In the genomic region with DNA sequence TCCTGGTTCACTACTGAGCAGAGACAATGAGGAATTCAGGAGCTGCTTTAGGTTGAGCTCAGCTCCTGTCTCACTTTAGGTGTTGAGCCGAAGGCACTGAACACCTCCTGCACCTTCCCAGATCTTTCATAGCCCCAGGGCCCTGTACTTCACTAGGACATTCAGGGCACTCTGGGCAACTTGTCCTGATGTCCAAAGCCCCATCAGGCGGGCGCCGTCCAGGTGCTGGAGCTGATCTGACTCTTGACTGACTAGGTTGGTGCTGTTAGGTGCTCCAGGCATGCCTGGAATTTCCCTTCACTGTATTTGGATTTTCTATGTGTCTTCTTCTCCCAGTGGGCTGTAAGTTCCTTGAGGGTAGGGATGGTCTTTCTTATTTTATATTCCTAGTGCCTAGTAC, we compare ENCODE assay signal across 26 cellular contexts. TPM values are rescaled to one million over a fixed set of nuclear protein-coding genes. Genes with fewer than 3 reads are reported as not detected.
DNase-seq lines count a peak whose midpoint lies in the region; FAIRE-seq and TF ChIP-seq lines count a peak whose summit lies in the region.
"Had no signal": no experiment of that assay in that cellular context is flagged by ENCODE, and none has a peak within 500 bp of the region (broad histone marks: within the 10 kb centered on the region; RNA-seq: fewer than 3 reads in every experiment).

No MANE protein-coding gene starts in this region.

- no peak overlapping the region for H3K4me2 ChIP-seq in H9 (ENCODE audit: insufficient read depth, insufficient read length, low read length)
- H3K4me2 ChIP-seq in H1 (ENCODE audit: insufficient read depth in 1 of 2, low read depth in 2 of 2, low read length in 2 of 2): no peak overlapping the region
- no peak overlapping the region for H3K4me2 ChIP-seq in osteoblast (ENCODE audit: insufficient read depth, low read length)
- H3K4me2 ChIP-seq: A549 had no signal

- H3K18ac ChIP-seq in H9 (ENCODE audit: insufficient read length, low read depth, low read length) (no peak overlapping the region), H1 (ENCODE audit: extremely low read depth, low read length) (no peak overlapping the region; the same call in 1 of the 2 replicates)

- H3K4me3 Mint-ChIP-seq in H9 (no peak overlapping the region), nephron progenitor cell (no peak overlapping the region)
- H3K4me3 Mint-ChIP-seq: CD14-positive monocyte; CD4-positive, alpha-beta T cell; CD8-positive, alpha-beta memory T cell had no signal

- H3K4me1 Mint-ChIP-seq in H9 (peaks cover 19 to 20% of the 10 kb centered on the region in 2 experiments), nephron progenitor cell (peaks cover 49% of the 10 kb centered on the region)
- H3K4me1 Mint-ChIP-seq: CD14-positive monocyte; CD8-positive, alpha-beta memory T cell had no signal

- H2BK12ac ChIP-seq in H9 (ENCODE audit: insufficient read length, low read depth, low read length) (no peak overlapping the region), H1 (ENCODE audit: low read depth, low read length) (no peak overlapping the region)

- TF ChIP-seq CTCF in H9 (conservative IDR thresholded peaks at IDR 0.05) (no peak), H1 (IDR thresholded peaks at IDR 0.05; ENCODE audit: control extremely low read depth in 1 of 3, insufficient read depth in 1 of 3, low read depth in 1 of 3, low read length in 3 of 3) (no peak), nephron progenitor cell (IDR thresholded peaks at IDR 0.05) (no peak), osteoblast (IDR thresholded peaks at IDR 0.05; ENCODE audit: extremely low read depth, low read depth, low read length) (no peak)

- no peaks in the 10 kb centered on the region; a peak in 1 of 7 replicates for H3K36me3 Mint-ChIP-seq in H9 (ENCODE audit: insufficient read depth in 1 of 3, low read depth in 3 of 3)
- H3K36me3 Mint-ChIP-seq in nephron progenitor cell (ENCODE audit: low read depth): no peaks in the 10 kb centered on the region
- H3K36me3 Mint-ChIP-seq: CD14-positive monocyte; CD8-positive, alpha-beta memory T cell had no signal

- H2BK20ac ChIP-seq in H9 (ENCODE audit: low read depth, low read length, poor library complexity, severe bottlenecking): no peak overlapping the region
- H2BK20ac ChIP-seq in H1 (ENCODE audit: low read length): no peak overlapping the region

- no CpG with 5 or more reads among the region's 4 CpGs for WGBS in H9 (ENCODE audit: extremely low coverage, insufficient read length, low lambda C conversion rate)
- WGBS in H1 (ENCODE audit: extremely low coverage in 1 of 2, insufficient coverage in 1 of 2, insufficient read length in 1 of 2, insufficient replicate concordance in 2 of 2, low coverage in 1 of 2, low lambda C conversion rate in 2 of 2, missing lambda C conversion rate in 1 of 2), 2 experiments: 46% methylated on average over 4 of the region's 4 CpGs; no CpG with 5 or more reads in 1 of the 2 experiments

- no peaks in the 10 kb centered on the region for H3K23me2 ChIP-seq in H9 (ENCODE audit: insufficient read length, low read depth, low read length, poor library complexity, severe bottlenecking)
- no peaks in the 10 kb centered on the region for H3K23me2 ChIP-seq in H1 (ENCODE audit: low read depth, low read length)

- FAIRE-seq in H1 (lab: Jason Lieb, UNC): no peak
- FAIRE-seq: A549, D721Med, GM12891, GM18507, H54 had no signal

- H3K9me3 Mint-ChIP-seq in H9 (no peaks in the 10 kb centered on the region), nephron progenitor cell (no peaks in the 10 kb centered on the region)
- H3K9me3 Mint-ChIP-seq: CD4-positive, alpha-beta T cell; CD8-positive, alpha-beta memory T cell had no signal

- H2BK15ac ChIP-seq in H9 (ENCODE audit: low read depth, low read length): no peak overlapping the region; the same call in 1 of the 2 replicates
- H2BK15ac ChIP-seq in H1 (ENCODE audit: low read length): no peak overlapping the region

- H4K5ac ChIP-seq in H9 (ENCODE audit: insufficient read length, low read depth, low read length) (no peak overlapping the region), H1 (ENCODE audit: insufficient read length, low read depth, low read length) (no peak overlapping the region)

- H3K27me3 ChIP-seq in H9 (ENCODE audit: insufficient read depth, low read length): no peaks in the 10 kb centered on the region
- H3K27me3 ChIP-seq in H1 (replicated peaks in 1 of 4; ENCODE audit: control insufficient read depth in 3 of 4, extremely low read depth in 1 of 4, insufficient read depth in 3 of 4, low read length in 3 of 4): no peaks in the 10 kb centered on the region
- no peaks in the 10 kb centered on the region for H3K27me3 ChIP-seq in osteoblast (ENCODE audit: insufficient read depth, low read length)
- H3K27me3 ChIP-seq: BLaER1 treated with 17β-estradiol and CSF1 and Interleukin-3, amounts not matched to agents 10 nM and 100 nM had no signal

- H3K27ac Mint-ChIP-seq in H9 (peak overlapping the region in 1 of 3 experiments; percentile 61; a peak in 1 of 7 replicates), nephron progenitor cell (peak overlapping the region; percentile 25)
- H3K27ac Mint-ChIP-seq: CD4-positive, alpha-beta T cell; CD8-positive, alpha-beta memory T cell had no signal

- POLR2A ChIA-PET in H1 (lab: Charles Lee; ENCODE audit: partially characterized antibody): no interaction called here

- no peak for TF ChIP-seq POLR2A in H1 (IDR thresholded peaks at IDR 0.05; ENCODE audit: control extremely low read depth in 1 of 2, low read depth in 2 of 2, low read length in 2 of 2)

- H3K27ac ChIP-seq in H9 (ENCODE audit: insufficient read length, low read depth, low read length) (no peak overlapping the region), H1 (ENCODE audit: low read depth, low read length) (no peak overlapping the region), osteoblast (ENCODE audit: low read depth, low read length) (no peak overlapping the region)
- H3K27ac ChIP-seq: A549; BLaER1 treated with 17β-estradiol and CSF1 and Interleukin-3, amounts not matched to agents 10 nM and 100 nM had no signal

- no peak overlapping the region for H3K4ac ChIP-seq in H9 (ENCODE audit: low read depth, low read length)
- no peak overlapping the region for H3K4ac ChIP-seq in H1 (replicated peaks; ENCODE audit: insufficient read length, low read depth, low read length)

- H4K8ac ChIP-seq in H9 (replicated peaks; ENCODE audit: insufficient read length, low read depth, low read length) (no peak overlapping the region), H1 (ENCODE audit: extremely low read depth, insufficient read depth, low read length) (no peak overlapping the region)

- H3K56ac ChIP-seq in H9 (ENCODE audit: insufficient read length, low read depth, low read length) (no peak overlapping the region), H1 (replicated peaks; ENCODE audit: insufficient read length, low read depth, low read length) (no peak overlapping the region)

- H3K23ac ChIP-seq in H9 (ENCODE audit: insufficient read length, low read depth, low read length) (no peak overlapping the region), H1 (ENCODE audit: insufficient read length) (no peak overlapping the region)

- H4K20me1 ChIP-seq in H9 (ENCODE audit: control insufficient read depth, insufficient read depth, insufficient read length) (no peaks in the 10 kb centered on the region), H1 (replicated peaks in 1 of 2; ENCODE audit: control insufficient read depth in 1 of 2, insufficient read depth in 2 of 2, low read length in 2 of 2) (no peaks in the 10 kb centered on the region), osteoblast (ENCODE audit: insufficient read depth, low read length) (no peaks in the 10 kb centered on the region)
- H4K20me1 ChIP-seq: BLaER1 treated with 17β-estradiol and CSF1 and Interleukin-3, amounts not matched to agents 10 nM and 100 nM had no signal

- H3K9me3 ChIP-seq in H9 (ENCODE audit: control insufficient read depth, low read depth, low read length): no peaks in the 10 kb centered on the region
- no peaks in the 10 kb centered on the region for H3K9me3 ChIP-seq in H1 (ENCODE audit: insufficient read depth in 2 of 2, low read depth in 1 of 2, low read length in 1 of 2)
- no peaks in the 10 kb centered on the region for H3K9me3 ChIP-seq in osteoblast (ENCODE audit: low read depth, low read length)
- H3K9me3 ChIP-seq: A549; BE2C; BLaER1 treated with 17β-estradiol and CSF1 and Interleukin-3, amounts not matched to agents 10 nM and 100 nM had no signal

- H2BK120ac ChIP-seq in H9 (ENCODE audit: low read depth, low read length, poor library complexity, severe bottlenecking) (no peak overlapping the region), H1 (replicated peaks; ENCODE audit: low read depth, low read length) (peak overlapping the region; percentile 2)

- no peak for TF ChIP-seq EP300 in H1 (IDR thresholded peaks at IDR 0.05; ENCODE audit: borderline replicate concordance in 1 of 2, low read depth in 2 of 2, low read length in 2 of 2)

- TF ChIP-seq RAD21 in H1 (IDR thresholded peaks at IDR 0.05 in 1 of 2, conservative IDR thresholded peaks at IDR 0.05 in 1 of 2; ENCODE audit: low read depth in 2 of 2, low read length in 2 of 2): no peak

- H4K91ac ChIP-seq in H9 (ENCODE audit: insufficient read length, low read depth, low read length) (no peak overlapping the region), H1 (replicated peaks; ENCODE audit: insufficient read length, low read length) (no peak overlapping the region)

- H3K9ac ChIP-seq in H9 (ENCODE audit: extremely low read depth, insufficient read length, low read length) (no peak overlapping the region), H1 (replicated peaks in 1 of 4; ENCODE audit: extremely low read depth in 1 of 4, low read depth in 3 of 4, low read length in 3 of 4) (no peak overlapping the region)
- H3K9ac ChIP-seq: BLaER1 treated with 17β-estradiol and CSF1 and Interleukin-3, amounts not matched to agents 10 nM and 100 nM had no signal

- H3K79me2 ChIP-seq in H9 (ENCODE audit: insufficient read depth, low read length) (no peaks in the 10 kb centered on the region), H1 (ENCODE audit: control insufficient read depth in 1 of 2, insufficient read depth in 2 of 2, low read length in 2 of 2) (no peaks in the 10 kb centered on the region), osteoblast (ENCODE audit: insufficient read depth, low read length) (no peaks in the 10 kb centered on the region)

- DNase-seq in ELF-1 (ENCODE audit: low read depth, low spot score): peak; percentile 32
- no peak for DNase-seq in H9
- no peak for DNase-seq in H1 (ENCODE audit: low read depth in 1 of 2, low spot score in 2 of 2)
- no peak for DNase-seq in nephron progenitor cell
- no peak for DNase-seq in LoVo (ENCODE audit: low spot score)
- no peak for DNase-seq in osteoblast (ENCODE audit: insufficient read length, low spot score, missing footprints)
- no peak for DNase-seq in NCI-H524 treated with DMSO at 0.1 percent for 48 hours (lab: John Stamatoyannopoulos, UW)
- no peak for DNase-seq in HK-2 (ENCODE audit: unreplicated experiment)
- DNase-seq: 8988T; ACHN; AML-193; BE2C; CD4-positive, alpha-beta T cell; CD8-positive, alpha-beta memory T cell; DMS 273 treated with DMSO at 0.1 percent for 48 hours; EL; GF-D8; HCEC 1CT had no signal

- no peak overlapping the region for H3T11ph ChIP-seq in H9 (ENCODE audit: low read length)

- H3K14ac ChIP-seq in H9 (ENCODE audit: insufficient read depth, low read length): 0 out of 2 replicates have a peak overlapping the region, but pooled peaks have one; percentile 33
- H3K14ac ChIP-seq in H1 (ENCODE audit: insufficient read length): no peak overlapping the region

- H2AK5ac ChIP-seq in H9 (ENCODE audit: insufficient read length, low read length) (no peak overlapping the region), H1 (ENCODE audit: low read depth, low read length) (no peak overlapping the region)

- H3K4me3 ChIP-seq in H1 (ENCODE audit: extremely low read depth in 1 of 4, insufficient read depth in 2 of 4, low read depth in 3 of 4, low read length in 4 of 4) (no peak overlapping the region), osteoblast (ENCODE audit: insufficient read depth, low read length) (no peak overlapping the region)
- H3K4me3 ChIP-seq: A549; BLaER1 treated with 17β-estradiol and CSF1 and Interleukin-3, amounts not matched to agents 10 nM and 100 nM had no signal

- CTCF ChIA-PET in H1 (lab: Charles Lee; ENCODE audit: partially characterized antibody): interaction anchor here (1.4 to 1.5 kb wide), 2 partner anchors 49 to 123 kb away, joined by 6 read pairs; no protein-coding TSS in a partner anchor

- H3K4me1 ChIP-seq in H9 (ENCODE audit: insufficient read depth, low read length) (peaks cover 8% of the 10 kb centered on the region), H1 (replicated peaks in 1 of 4; ENCODE audit: control insufficient read depth in 3 of 4, insufficient read depth in 4 of 4, low read length in 3 of 4) (peaks cover 0 to 4% (median 0%) of the 10 kb centered on the region in 4 experiments; a peak in 1 of 7 replicates), osteoblast (ENCODE audit: insufficient read depth, low read length) (no peaks in the 10 kb centered on the region)
- H3K4me1 ChIP-seq: A549, BE2C had no signal

- no peaks in the 10 kb centered on the region for H3K79me1 ChIP-seq in H9 (ENCODE audit: insufficient read depth, low read depth, low read length, poor library complexity, severe bottlenecking)
- H3K79me1 ChIP-seq in H1 (ENCODE audit: low read depth, low read length): no peaks in the 10 kb centered on the region

- H3K36me3 ChIP-seq in H1 (ENCODE audit: control insufficient read depth in 2 of 4, insufficient read depth in 4 of 4, low read length in 3 of 4): no peaks in the 10 kb centered on the region
- no peaks in the 10 kb centered on the region for H3K36me3 ChIP-seq in osteoblast (ENCODE audit: insufficient read depth, low read length)
- H3K36me3 ChIP-seq: BE2C; BLaER1 treated with 17β-estradiol and CSF1 and Interleukin-3, amounts not matched to agents 10 nM and 100 nM had no signal

- H2BK5ac ChIP-seq in H9 (ENCODE audit: insufficient read length, low read length) (no peak overlapping the region), H1 (ENCODE audit: low read depth, low read length) (no peak overlapping the region)

- H2AFZ ChIP-seq in H9 (ENCODE audit: low read length) (no peak overlapping the region), H1 (ENCODE audit: low read length) (peak overlapping the region; percentile 94; the same call in 1 of the 2 replicates), osteoblast (ENCODE audit: low read length) (no peak overlapping the region)

- H3K27me3 Mint-ChIP-seq in H9 (ENCODE audit: low read depth) (no peaks in the 10 kb centered on the region), nephron progenitor cell (ENCODE audit: low read depth, poor library complexity) (peaks cover under 1% of the 10 kb centered on the region)
- H3K27me3 Mint-ChIP-seq: CD4-positive, alpha-beta T cell had no signal

RNA-seq across cellular contexts. Expression of gene CNMD, which starts 48.4 kb away (rescaled TPM):
- total RNA-seq in H9 (2021) (96.0 and 97.9 TPM in 2 replicates), osteoblast (not detected in 2 replicates)
- 113 and 122 TPM in 2 replicates for total RNA-seq in H1 (2021; fragmentation: NEBNext Ultra II Directional; extraction: Animal tissue kit (Norgen Biotek cat#: 25700))
- 57.6 and 87.4 TPM in 2 replicates for polyA plus RNA-seq in H1 (2011; rRNA removed)
- polyA plus RNA-seq in H1 (2011; cell fraction: cytosol; rRNA removed): 99.3 TPM
- polyA plus RNA-seq in H1 (2011; cell fraction: nucleus; rRNA removed): 40.9 TPM
- 122 to 180 TPM (median 131 TPM) in 4 replicates for polyA plus RNA-seq in H1 (2012, experiment 1 of 2)
- polyA plus RNA-seq in H1 (2012, experiment 2 of 2): 53.2 TPM
- polyA plus RNA-seq in H1 (2013, experiment 1 of 2): 136 TPM
- polyA plus RNA-seq in H1 (2013, experiment 2 of 2): 149 TPM
- 39.8 and 42.2 TPM in 2 replicates for polyA minus RNA-seq in H1 (2011; rRNA and poly(A)+ RNA removed)
- 51.8 TPM for polyA minus RNA-seq in H1 (2011; cell fraction: cytosol; rRNA and poly(A)+ RNA removed)
- 37.1 TPM for polyA minus RNA-seq in H1 (2011; cell fraction: nucleus; rRNA and poly(A)+ RNA removed)
- total RNA-seq: CD4-positive, alpha-beta T cell; CD8-positive, alpha-beta memory T cell; G401 had no signal
- polyA plus RNA-seq: A549; CD14-positive monocyte; CD8-positive, alpha-beta memory T cell had no signal

Comparison
In these comparisons a context has a peak if more than half of its experiments do, and no peak if none do; other contexts are left out.
1. RNA of gene CNMD, which starts 48.4 kb away (total RNA-seq): 113 to 122 TPM in H1 and 96.0 to 97.9 TPM in H9; not detected in osteoblast; every median in the first group is over 10 times any median in the second.